13 cellular contexts compared by ENCODE assay signal in the genomic region with DNA sequence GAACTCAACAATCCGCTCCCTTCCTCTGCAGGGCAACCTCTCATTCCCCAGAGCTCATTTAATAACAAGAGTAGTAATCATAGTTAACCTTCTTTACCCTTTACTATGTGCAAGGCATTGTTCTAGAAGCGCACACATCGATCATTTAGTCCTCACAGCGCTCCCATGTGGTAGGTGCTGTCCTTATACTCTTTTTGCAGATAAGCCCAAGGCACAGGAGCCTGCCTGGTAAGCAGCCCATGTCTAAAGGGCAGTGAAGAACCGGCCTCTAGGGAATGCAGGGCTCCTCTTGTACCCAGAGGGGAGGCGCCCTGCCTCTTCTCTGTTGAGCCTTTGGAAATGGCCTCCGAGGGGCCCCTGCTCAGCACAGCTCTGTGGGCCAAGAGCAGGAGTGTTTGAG. TPM values are rescaled to one million over a fixed set of nuclear protein-coding genes. Genes with fewer than 3 reads are reported as not detected.
A peak's percentile ranks its signal among the peaks of the same experiment; 100 is the strongest.
DNase-seq lines count a peak whose midpoint lies in the region; ATAC-seq and TF ChIP-seq lines count a peak whose summit lies in the region.
"Had no signal": no experiment of that assay in that cellular context is flagged by ENCODE, and none has a peak within 500 bp of the region (broad histone marks: within the 10 kb centered on the region; RNA-seq: fewer than 3 reads in every experiment).

No MANE protein-coding gene starts in this region.

- no peak overlapping the region for H3K4me3 Mint-ChIP-seq in CD8-positive, alpha-beta memory T cell
- H3K4me3 Mint-ChIP-seq: dendritic cell treated with granulocyte-macrophage colony-stimulating factor and Interleukin-4, amounts not matched to agents 40 ng/mL and 50 ng/mL, for 4 days; IgD-negative memory B cell; stimulated activated effector memory CD8-positive, alpha-beta T cell treated with anti-CD3 and anti-CD28 coated beads, Interleukin-12 subunit alpha, Interleukin-12 subunit beta, amount 100 ng/mL, for 72 hours had no signal

- no peaks in the 10 kb centered on the region for H3K4me1 Mint-ChIP-seq in CD8-positive, alpha-beta memory T cell

- H3K36me3 ChIP-seq in heart left ventricle (no peaks in the 10 kb centered on the region), breast epithelium (no peaks in the 10 kb centered on the region), tibial artery (no peaks in the 10 kb centered on the region)
- no peaks in the 10 kb centered on the region for H3K36me3 ChIP-seq in CD8-positive, alpha-beta memory T cell (ENCODE audit: insufficient read depth, low read length)

- CTCF ChIA-PET in CD8-positive, alpha-beta memory T cell (lab: Charles Lee): no interaction called here

- TF ChIP-seq CTCF in heart left ventricle (IDR thresholded peaks at IDR 0.05) (peak in 1 of 12 donors; percentile 17), breast epithelium (IDR thresholded peaks at IDR 0.05) (no peak), tibial artery (IDR thresholded peaks at IDR 0.05) (no peak)

- H3K9me3 Mint-ChIP-seq in CD8-positive, alpha-beta memory T cell: no peaks in the 10 kb centered on the region
- H3K9me3 Mint-ChIP-seq: dendritic cell treated with granulocyte-macrophage colony-stimulating factor and Interleukin-4, amounts not matched to agents 40 ng/mL and 50 ng/mL, for 4 days; IgD-negative memory B cell; stimulated activated effector memory CD8-positive, alpha-beta T cell treated with anti-CD3 and anti-CD28 coated beads, Interleukin-12 subunit alpha, Interleukin-12 subunit beta, amount 100 ng/mL, for 72 hours had no signal

- H3K4me1 ChIP-seq in heart left ventricle (peaks cover 16 to 100% (median 93%) of the 10 kb centered on the region in 12 donors), breast epithelium (peaks cover 15 to 56% of the 10 kb centered on the region in 2 donors), tibial artery (peaks cover 3 to 100% (median 94%) of the 10 kb centered on the region in 4 donors)
- no peaks in the 10 kb centered on the region for H3K4me1 ChIP-seq in CD8-positive, alpha-beta memory T cell (ENCODE audit: insufficient read depth, low read length)

- H3K4me3 ChIP-seq in heart left ventricle (no peak overlapping the region), breast epithelium (no peak overlapping the region), tibial artery (no peak overlapping the region)
- no peak overlapping the region for H3K4me3 ChIP-seq in CD8-positive, alpha-beta memory T cell (ENCODE audit: low read length)

- intact Hi-C loops in heart left ventricle (cut with DNase I): loop anchor here in 1 of 10 donors (5.0 kb wide), 1 partner anchor 34 kb away; no protein-coding TSS in a partner anchor
- intact Hi-C loops in cardiac septum (cut with DNase I): loop anchor here (5.0 kb wide), 1 partner anchor 39 kb away; no protein-coding TSS in a partner anchor
- intact Hi-C loops in breast epithelium (cut with DNase I; ENCODE audit: low total_unique reads): no loop called here
- intact Hi-C loops in tibial artery (cut with DNase I; ENCODE audit: low total_unique reads): no loop called here

- TF ChIP-seq POLR2A in heart left ventricle (IDR thresholded peaks at IDR 0.05): no peak
- TF ChIP-seq POLR2A in breast epithelium (IDR thresholded peaks at IDR 0.05): no peak

- H3K27ac ChIP-seq in heart left ventricle: peak overlapping the region in 10 of 12 donors; percentile 11 to 87 (median 28)
- peak overlapping the region; percentile 50 to 75 for H3K27ac ChIP-seq in breast epithelium
- peak overlapping the region; percentile 79 to 87 for H3K27ac ChIP-seq in tibial artery
- H3K27ac ChIP-seq in CD8-positive, alpha-beta memory T cell (ENCODE audit: low read depth, low read length): no peak overlapping the region

- peak overlapping the region in 3 of 8 donors; percentile 3 to 62 (median 4) for H3K27ac Mint-ChIP-seq in CD8-positive, alpha-beta memory T cell
- H3K27ac Mint-ChIP-seq: dendritic cell treated with granulocyte-macrophage colony-stimulating factor and Interleukin-4, amounts not matched to agents 40 ng/mL and 50 ng/mL, for 4 days; IgD-negative memory B cell; stimulated activated effector memory CD8-positive, alpha-beta T cell treated with anti-CD3 and anti-CD28 coated beads, Interleukin-12 subunit alpha, Interleukin-12 subunit beta, amount 100 ng/mL, for 72 hours had no signal

- H3K36me3 Mint-ChIP-seq in CD8-positive, alpha-beta memory T cell: no peaks in the 10 kb centered on the region
- H3K36me3 Mint-ChIP-seq: stimulated activated effector memory CD8-positive, alpha-beta T cell treated with anti-CD3 and anti-CD28 coated beads, Interleukin-12 subunit alpha, Interleukin-12 subunit beta, amount 100 ng/mL, for 72 hours had no signal

- H3K27me3 ChIP-seq in heart left ventricle (no peaks in the 10 kb centered on the region), breast epithelium (no peaks in the 10 kb centered on the region), tibial artery (no peaks in the 10 kb centered on the region)
- H3K27me3 ChIP-seq in CD8-positive, alpha-beta memory T cell (ENCODE audit: insufficient read depth, low read length, poor library complexity, severe bottlenecking): no peaks in the 10 kb centered on the region

- H3K9me3 ChIP-seq in heart left ventricle (no peaks in the 10 kb centered on the region), breast epithelium (no peaks in the 10 kb centered on the region), tibial artery (no peaks in the 10 kb centered on the region)
- H3K9me3 ChIP-seq in CD8-positive, alpha-beta memory T cell (ENCODE audit: low read length): no peaks in the 10 kb centered on the region

- H3K27me3 Mint-ChIP-seq in CD8-positive, alpha-beta memory T cell: peaks cover 7 to 22% of the 10 kb centered on the region in 2 donors

- ATAC-seq in heart left ventricle (no peak), GM21360 (IDR thresholded peaks at IDR 0.05; ENCODE audit: unreplicated experiment) (no peak)
- ATAC-seq: stimulated activated effector memory CD8-positive, alpha-beta T cell treated with anti-CD3 and anti-CD28 coated beads, Interleukin-12 subunit alpha, Interleukin-12 subunit beta, amount 100 ng/mL, for 72 hours had no signal

- peak in 1 of 5 donors; percentile 21 for DNase-seq in heart left ventricle
- DNase-seq in cardiac septum (ENCODE audit: low spot score): no peak
- no peak for DNase-seq in breast epithelium (ENCODE audit: low spot score in 2 of 2)
- peak; percentile 77 for DNase-seq in mucosa of gallbladder (ENCODE audit: low spot score)
- DNase-seq in tibial artery: peak in 1 of 2 donors; percentile 61
- DNase-seq in GM19240 (ENCODE audit: insufficient read length, low spot score): no peak
- no peak for DNase-seq in CD8-positive, alpha-beta memory T cell
- DNase-seq: activated CD4-positive, CD25-positive, alpha-beta regulatory T cell; SHP77 had no signal

- POLR2A ChIA-PET in CD8-positive, alpha-beta memory T cell (lab: Charles Lee): no interaction called here

- 65 to 72% (median 70%) methylated on average over 7 of the region's 7 CpGs for WGBS in heart left ventricle, 4 donors

RNA-seq across cellular contexts. Expression of a gene that starts 14.3 kb away (rescaled TPM):
- total RNA-seq in heart left ventricle: 10 to 100 TPM; 12.0 to 51.3 (median 25.0) TPM
- polyA plus RNA-seq in heart left ventricle: 10 to 100 TPM in 1 of 2 donors, 1 to 10 TPM in 1; 8.1 to 30.4 TPM
- 24.4 TPM for total RNA-seq in cardiac septum
- total RNA-seq in breast epithelium: 10 to 100 TPM; 20.2 to 34.5 (median 25.6) TPM
- 10.3 TPM for total RNA-seq in mucosa of gallbladder
- under 1 TPM; 0.07 TPM for total RNA-seq in CD8-positive, alpha-beta memory T cell
- not detected for polyA plus RNA-seq in CD8-positive, alpha-beta memory T cell
- polyA plus RNA-seq: IgD-negative memory B cell had no signal

Comparison
In these comparisons a context has a peak if more than half of its experiments do, and no peak if none do; other contexts are left out.
1. RNA of a gene that starts 14.3 kb away (total RNA-seq): 20.2 to 34.5 TPM in breast epithelium, 12.0 to 51.3 TPM in heart left ventricle, 24.4 TPM in cardiac septum (single experiment) and 10.3 TPM in mucosa of gallbladder (single experiment); 0.07 TPM in CD8-positive, alpha-beta memory T cell; every median in the first group is over 10 times any median in the second.